In the genomic region with DNA sequence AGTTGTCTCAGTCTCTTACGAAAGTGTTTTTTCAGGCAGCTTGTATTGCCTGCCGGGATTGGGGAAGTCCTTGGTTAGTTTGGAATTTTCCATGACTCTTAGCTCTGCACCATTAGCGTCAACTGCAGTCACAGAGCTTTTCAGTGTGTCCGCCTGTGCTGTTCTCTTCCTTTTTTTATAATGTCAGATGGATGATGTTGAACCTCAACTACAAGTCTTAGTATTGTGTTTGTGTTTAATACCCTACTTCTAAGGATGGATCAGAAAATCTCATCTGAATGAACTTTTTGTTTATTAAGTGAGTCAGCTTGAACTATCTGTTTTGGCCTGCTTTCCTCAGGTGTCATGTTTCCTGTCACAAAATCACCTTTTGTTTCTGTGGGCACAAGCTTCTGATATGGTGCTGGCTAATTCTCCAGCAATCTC, we compare ENCODE assay signal across 8 cellular contexts. TPM values are rescaled to one million over a fixed set of nuclear protein-coding genes. Genes with fewer than 3 reads are reported as not detected.
DNase-seq lines count a peak whose midpoint lies in the region; ATAC-seq, FAIRE-seq and TF ChIP-seq lines count a peak whose summit lies in the region.

No MANE protein-coding gene starts in this region.

- H3K4me3 ChIP-seq in HepG2 (replicated peaks in 1 of 3; ENCODE audit: insufficient read depth in 1 of 3, low read depth in 2 of 3, low read length in 3 of 3) (peak overlapping the region in 2 of 3 experiments; percentile 14 to 38; a peak in 2 of 6 replicates), thymus (ENCODE audit: low read length) (no peak overlapping the region)

- no peak for TF ChIP-seq RAD21 in HepG2 (CRISPR knock-in tag; IDR thresholded peaks at IDR 0.05)

- TF ChIP-seq EP300 in HepG2 (IDR thresholded peaks at IDR 0.05; ENCODE audit: low read depth in 2 of 2, low read length in 2 of 2) = peak in 1 of 2 experiments; percentile 43; a peak in 1 of 4 replicates
- TF ChIP-seq EP300 in HepG2 (CRISPR knock-in tag; IDR thresholded peaks at IDR 0.05; ENCODE audit: borderline replicate concordance) = no peak; the same call in 1 of the 2 replicates

- H3K9me3 ChIP-seq in HepG2 (ENCODE audit: low read length) (no peaks in the 10 kb centered on the region), thymus (ENCODE audit: control insufficient read depth) (no peaks in the 10 kb centered on the region)

- H4K20me1 ChIP-seq in HepG2 (ENCODE audit: insufficient read depth, low read length) = no peaks in the 10 kb centered on the region

- in situ Hi-C loops in HepG2 (cut with HindIII; ENCODE audit: extremely low pct_ligation_motif_present, low pct_unique_long_range_greater_than_20kb) = loop anchor here (5.0 kb wide), 1 partner anchor 41 kb away; a partner anchor contains a TSS

- peak overlapping the region; percentile 56 for H3K9ac ChIP-seq in HepG2 (ENCODE audit: insufficient read depth, low read depth, low read length)

- no peak overlapping the region for H3K4me3 Mint-ChIP-seq in central memory CD8-positive, alpha-beta T cell

- CTCF ChIA-PET in HepG2 (lab: Yijun Ruan, JAX; ENCODE audit: low intra/inter-chr PET ratio, low total read pairs) = no interaction called here

- DNase-seq in Right ventricle myocardium inferior (ENCODE audit: missing footprints) (no peak), cardiac septum (ENCODE audit: low spot score) (no peak), HepG2 (ENCODE audit: low spot score) (peak; percentile 84), NCI-H774 (lab: John Stamatoyannopoulos, UW) (no peak), HUDEP-2 (lab: John Stamatoyannopoulos, UW; ENCODE audit: unreplicated experiment in 76 of 76) (no peak)
- no peak for DNase-seq in central memory CD8-positive, alpha-beta T cell (ENCODE audit: low spot score in 2 of 2)

- H2AFZ ChIP-seq in HepG2 (ENCODE audit: low read length) = no peak overlapping the region

- POLR2A ChIA-PET in HepG2 (lab: Yijun Ruan, JAX) = interaction anchor here (0.6 to 2.3 kb wide), 6 partner anchors 29 to 312 kb away, joined by 3 to 8 read pairs (median 4); a partner anchor contains a TSS

- H3K27ac Mint-ChIP-seq in central memory CD8-positive, alpha-beta T cell (ENCODE audit: low read depth) = peak overlapping the region; percentile 72

- H3K79me2 ChIP-seq in HepG2 (ENCODE audit: insufficient read depth, low read length) = peaks cover 37% of the 10 kb centered on the region

- TF ChIP-seq CTCF in HepG2 (CRISPR knock-in tag; IDR thresholded peaks at IDR 0.05) = no peak

- H3K4me2 ChIP-seq in HepG2 (ENCODE audit: low read depth, low read length) = peak overlapping the region; percentile 75

- H3K4me1 ChIP-seq in HepG2 (ENCODE audit: insufficient read depth, low read length) (peaks cover 57% of the 10 kb centered on the region), thymus (ENCODE audit: control insufficient read depth, insufficient read depth, low read length) (no peaks in the 10 kb centered on the region)

- H3K27me3 ChIP-seq in HepG2 (ENCODE audit: control insufficient read depth in 1 of 2, insufficient read depth in 2 of 2, low read length in 2 of 2) = no peaks in the 10 kb centered on the region
- no peaks in the 10 kb centered on the region for H3K27me3 ChIP-seq in thymus (ENCODE audit: control insufficient read depth, insufficient read depth)

- no peak for TF ChIP-seq POLR2A in HepG2 (IDR thresholded peaks at IDR 0.05; ENCODE audit: insufficient read depth in 1 of 2, low read depth in 2 of 2, low read length in 2 of 2)

- FAIRE-seq in HepG2 (lab: Jason Lieb, UNC) = peak; percentile 51

- ATAC-seq in Right ventricle myocardium inferior = peak; percentile 76
- ATAC-seq in central memory CD8-positive, alpha-beta T cell (replicated peaks; ENCODE audit: extremely low read depth, poor library complexity, severe bottlenecking) = no peak
- peak; percentile 82 for ATAC-seq in HepG2
- no peak for ATAC-seq in GM19463 (IDR thresholded peaks at IDR 0.05; ENCODE audit: unreplicated experiment)

- BruUV-seq in HepG2 (replicated peaks; lab: Mats Ljungman, UMichigan) = TSS peak; percentile 54

- peaks cover 16% of the 10 kb centered on the region for H3K36me3 Mint-ChIP-seq in central memory CD8-positive, alpha-beta T cell (ENCODE audit: insufficient read depth)

- intact Hi-C loops in Right ventricle myocardium inferior (cut with DNase I) (no loop called here), cardiac septum (cut with DNase I) (no loop called here), HepG2 (cut with micrococcal nuclease; ENCODE audit: unreplicated experiment) (loop anchor here (2.0 to 5.0 kb wide), 2 partner anchors 34 to 40 kb away; a partner anchor contains a TSS)

- peaks cover 50% of the 10 kb centered on the region for H3K4me1 Mint-ChIP-seq in central memory CD8-positive, alpha-beta T cell

- peaks cover 3 to 17% of the 10 kb centered on the region in 2 experiments; a peak in 3 of 5 replicates for H3K36me3 ChIP-seq in HepG2 (replicated peaks in 1 of 2; ENCODE audit: control insufficient read depth in 1 of 2, insufficient read depth in 2 of 2, low read length in 2 of 2)
- peaks cover 16% of the 10 kb centered on the region for H3K36me3 ChIP-seq in thymus (ENCODE audit: control insufficient read depth, insufficient read depth)

- WGBS in HepG2 (ENCODE audit: low lambda C conversion rate) = 3% methylated on average over 4 of the region's 4 CpGs
- WGBS in thymus = 86% methylated on average over 4 of the region's 4 CpGs

- H3K27me3 Mint-ChIP-seq in central memory CD8-positive, alpha-beta T cell = no peaks in the 10 kb centered on the region

- H3K27ac ChIP-seq in HepG2 (ENCODE audit: extremely low read length, insufficient read depth, low read length) (peak overlapping the region; percentile 71), thymus (ENCODE audit: low read depth) (peak overlapping the region; percentile 52)

- no peaks in the 10 kb centered on the region for H3K9me3 Mint-ChIP-seq in central memory CD8-positive, alpha-beta T cell

RNA-seq across cellular contexts. Expression of a gene that starts 33.1 kb away (rescaled TPM):
- total RNA-seq in Right ventricle myocardium inferior = 167 TPM
- total RNA-seq in cardiac septum = 201 TPM
- total RNA-seq in HepG2 (2016; rRNA removed; fragmentation: Illumina TruSeq; extraction: Trizol) = 121 and 143 TPM in 2 replicates
- 42.6 and 60.2 TPM in 2 replicates for total RNA-seq in HepG2 (2016; cell fraction: cytosol; rRNA removed; fragmentation: Illumina TruSeq; extraction: Trizol; ENCODE audit: low read depth)
- total RNA-seq in HepG2 (2016; cell fraction: insoluble cytoplasmic fraction; rRNA removed; fragmentation: Illumina TruSeq; extraction: Trizol) = 133 and 156 TPM in 2 replicates
- total RNA-seq in HepG2 (2016; cell fraction: membrane; rRNA removed; fragmentation: Illumina TruSeq; extraction: Trizol) = 107 and 116 TPM in 2 replicates
- total RNA-seq in HepG2 (2016; cell fraction: nucleus; rRNA removed; fragmentation: Illumina TruSeq; extraction: Trizol) = 95.8 and 110 TPM in 2 replicates
- polyA plus RNA-seq in HepG2 (2011; rRNA removed) = 215 TPM in 2 replicates
- polyA plus RNA-seq in HepG2 (2011; cell fraction: cytosol; rRNA removed) = 78.6 and 139 TPM in 2 replicates
- polyA plus RNA-seq in HepG2 (2011; cell fraction: nucleus; rRNA removed) = 23.8 and 34.6 TPM in 2 replicates
- 174 and 183 TPM in 2 replicates for polyA plus RNA-seq in HepG2 (2012)
- 84.5 and 116 TPM in 2 replicates for polyA plus RNA-seq in HepG2 (2016; cell fraction: cytosol; fragmentation: Illumina TruSeq; extraction: Trizol; ENCODE audit: low read depth)
- 157 and 171 TPM in 2 replicates for polyA plus RNA-seq in HepG2 (2016; cell fraction: insoluble cytoplasmic fraction; fragmentation: Illumina TruSeq; extraction: Trizol; ENCODE audit: low read depth)
- 138 and 160 TPM in 2 replicates for polyA plus RNA-seq in HepG2 (2016; cell fraction: membrane; fragmentation: Illumina TruSeq; extraction: Trizol; ENCODE audit: low read depth)
- polyA plus RNA-seq in HepG2 (2016; cell fraction: nucleus; fragmentation: Illumina TruSeq; extraction: Trizol; ENCODE audit: insufficient read depth, low read depth) = 222 and 234 TPM in 2 replicates
- 128 and 158 TPM in 2 replicates for polyA minus RNA-seq in HepG2 (2011; rRNA and poly(A)+ RNA removed; ENCODE audit: low replicate concordance)
- polyA minus RNA-seq in HepG2 (2011; cell fraction: cytosol; rRNA and poly(A)+ RNA removed) = 39.6 and 40.0 TPM in 2 replicates
- 19.4 and 38.8 TPM in 2 replicates for polyA minus RNA-seq in HepG2 (2011; cell fraction: nucleus; rRNA and poly(A)+ RNA removed)
- 420 TPM for polyA plus RNA-seq in thymus

RNA-seq across cellular contexts. Expression of a gene that starts 39.5 kb away (rescaled TPM):
- total RNA-seq in Right ventricle myocardium inferior (23.9 TPM), cardiac septum (20.2 TPM), HepG2 (2016; rRNA removed; fragmentation: Illumina TruSeq; extraction: Trizol) (4.5 and 5.1 TPM in 2 replicates)
- 3.3 and 4.5 TPM in 2 replicates for total RNA-seq in HepG2 (2016; cell fraction: cytosol; rRNA removed; fragmentation: Illumina TruSeq; extraction: Trizol; ENCODE audit: low read depth)
- 4.9 and 5.3 TPM in 2 replicates for total RNA-seq in HepG2 (2016; cell fraction: insoluble cytoplasmic fraction; rRNA removed; fragmentation: Illumina TruSeq; extraction: Trizol)
- 5.3 and 5.8 TPM in 2 replicates for total RNA-seq in HepG2 (2016; cell fraction: membrane; rRNA removed; fragmentation: Illumina TruSeq; extraction: Trizol)
- total RNA-seq in HepG2 (2016; cell fraction: nucleus; rRNA removed; fragmentation: Illumina TruSeq; extraction: Trizol) = 7.6 and 9.7 TPM in 2 replicates
- polyA plus RNA-seq in HepG2 (2011; rRNA removed) (8.9 and 10.2 TPM in 2 replicates), thymus (12.8 TPM)
- 2.5 and 3.3 TPM in 2 replicates for polyA plus RNA-seq in HepG2 (2011; cell fraction: cytosol; rRNA removed)
- 15.4 and 16.5 TPM in 2 replicates for polyA plus RNA-seq in HepG2 (2011; cell fraction: nucleus; rRNA removed)
- polyA plus RNA-seq in HepG2 (2012) = 6.6 and 9.2 TPM in 2 replicates
- 0.08 and 0.09 TPM in 2 replicates for polyA plus RNA-seq in HepG2 (2016; cell fraction: cytosol; fragmentation: Illumina TruSeq; extraction: Trizol; ENCODE audit: low read depth)
- 1.6 TPM in 2 replicates for polyA plus RNA-seq in HepG2 (2016; cell fraction: insoluble cytoplasmic fraction; fragmentation: Illumina TruSeq; extraction: Trizol; ENCODE audit: low read depth)
- 0.17 and 0.21 TPM in 2 replicates for polyA plus RNA-seq in HepG2 (2016; cell fraction: membrane; fragmentation: Illumina TruSeq; extraction: Trizol; ENCODE audit: low read depth)
- 5.6 and 7.8 TPM in 2 replicates for polyA plus RNA-seq in HepG2 (2016; cell fraction: nucleus; fragmentation: Illumina TruSeq; extraction: Trizol; ENCODE audit: insufficient read depth, low read depth)
- 10.2 and 30.3 TPM in 2 replicates for polyA minus RNA-seq in HepG2 (2011; rRNA and poly(A)+ RNA removed; ENCODE audit: low replicate concordance)
- 6.2 and 13.2 TPM in 2 replicates for polyA minus RNA-seq in HepG2 (2011; cell fraction: cytosol; rRNA and poly(A)+ RNA removed)
- polyA minus RNA-seq in HepG2 (2011; cell fraction: nucleus; rRNA and poly(A)+ RNA removed) = 40.2 and 40.9 TPM in 2 replicates

RNA-seq across cellular contexts. Expression of a gene that starts 57.4 kb away (rescaled TPM):
- 23.9 TPM for total RNA-seq in Right ventricle myocardium inferior
- total RNA-seq in cardiac septum = 28.1 TPM
- total RNA-seq in HepG2 (2016; rRNA removed; fragmentation: Illumina TruSeq; extraction: Trizol) = 83.6 and 107 TPM in 2 replicates
- total RNA-seq in HepG2 (2016; cell fraction: cytosol; rRNA removed; fragmentation: Illumina TruSeq; extraction: Trizol; ENCODE audit: low read depth) = 33.3 and 37.4 TPM in 2 replicates
- total RNA-seq in HepG2 (2016; cell fraction: insoluble cytoplasmic fraction; rRNA removed; fragmentation: Illumina TruSeq; extraction: Trizol) = 76.9 and 117 TPM in 2 replicates
- 30.1 and 30.8 TPM in 2 replicates for total RNA-seq in HepG2 (2016; cell fraction: membrane; rRNA removed; fragmentation: Illumina TruSeq; extraction: Trizol)
- 29.9 and 31.6 TPM in 2 replicates for total RNA-seq in HepG2 (2016; cell fraction: nucleus; rRNA removed; fragmentation: Illumina TruSeq; extraction: Trizol)
- polyA plus RNA-seq in HepG2 (2011; rRNA removed) = 60.0 and 61.2 TPM in 2 replicates
- 63.1 and 67.2 TPM in 2 replicates for polyA plus RNA-seq in HepG2 (2011; cell fraction: cytosol; rRNA removed)
- polyA plus RNA-seq in HepG2 (2011; cell fraction: nucleus; rRNA removed) = 19.5 and 21.3 TPM in 2 replicates
- polyA plus RNA-seq in HepG2 (2012) = 45.5 and 54.3 TPM in 2 replicates
- polyA plus RNA-seq in HepG2 (2016; cell fraction: cytosol; fragmentation: Illumina TruSeq; extraction: Trizol; ENCODE audit: low read depth) = 32.2 and 38.5 TPM in 2 replicates
- 125 and 151 TPM in 2 replicates for polyA plus RNA-seq in HepG2 (2016; cell fraction: insoluble cytoplasmic fraction; fragmentation: Illumina TruSeq; extraction: Trizol; ENCODE audit: low read depth)
- 30.7 and 36.9 TPM in 2 replicates for polyA plus RNA-seq in HepG2 (2016; cell fraction: membrane; fragmentation: Illumina TruSeq; extraction: Trizol; ENCODE audit: low read depth)
- 58.3 and 63.6 TPM in 2 replicates for polyA plus RNA-seq in HepG2 (2016; cell fraction: nucleus; fragmentation: Illumina TruSeq; extraction: Trizol; ENCODE audit: insufficient read depth, low read depth)
- polyA minus RNA-seq in HepG2 (2011; rRNA and poly(A)+ RNA removed; ENCODE audit: low replicate concordance) = 31.1 and 88.5 TPM in 2 replicates
- polyA minus RNA-seq in HepG2 (2011; cell fraction: cytosol; rRNA and poly(A)+ RNA removed) = 12.4 and 13.4 TPM in 2 replicates
- polyA minus RNA-seq in HepG2 (2011; cell fraction: nucleus; rRNA and poly(A)+ RNA removed) = 6.7 and 7.5 TPM in 2 replicates
- 62.4 TPM for polyA plus RNA-seq in thymus

Comparison
In these comparisons a context has a peak if more than half of its experiments do, and no peak if none do; other contexts are left out.
1. ATAC-seq: peak in Right ventricle myocardium inferior (single experiment) and HepG2 (single experiment); none in central memory CD8-positive, alpha-beta T cell (single experiment) and GM19463 (single experiment).